Comparison of ENCODE assay signal across 22 cellular contexts in genomic region chr16:20660325-20660724, GRCh38. TPM values are rescaled to one million over a fixed set of nuclear protein-coding genes. Genes with fewer than 3 reads are reported as not detected.
DNase-seq lines count a peak whose midpoint lies in the region; ATAC-seq and TF ChIP-seq lines count a peak whose summit lies in the region.
"Had no signal": no experiment of that assay in that cellular context is flagged by ENCODE, and none has a peak within 500 bp of the region (broad histone marks: within the 10 kb centered on the region; RNA-seq: fewer than 3 reads in every experiment).

No MANE protein-coding gene starts in this region.

- no peaks in the 10 kb centered on the region for H3K9me3 ChIP-seq in body of pancreas
- H3K9me3 ChIP-seq in stomach, result peaks cover 0 to 7% (median 0%) of the 10 kb centered on the region in 4 donors
- no peaks in the 10 kb centered on the region for H3K9me3 ChIP-seq in CD4-positive, alpha-beta memory T cell (ENCODE audit: control insufficient read depth in 1 of 2, low read length in 2 of 2)
- H3K9me3 ChIP-seq: BLaER1 had no signal

- H3K27ac ChIP-seq in body of pancreas, result peak overlapping the region in 2 of 4 donors; percentile 49 to 54
- H3K27ac ChIP-seq in stomach, result no peak overlapping the region
- no peak overlapping the region for H3K27ac ChIP-seq in CD4-positive, alpha-beta memory T cell (ENCODE audit: low read depth, low read length)
- H3K27ac ChIP-seq: BLaER1, C4-2B had no signal

- H3K36me3 Mint-ChIP-seq in CD4-positive, alpha-beta memory T cell, result peaks cover 0 to 4% of the 10 kb centered on the region in 2 donors
- H3K36me3 Mint-ChIP-seq: CD4-positive, CD25-positive, alpha-beta regulatory T cell had no signal

- no peak for TF ChIP-seq EP300 in stomach (IDR thresholded peaks at IDR 0.05)

- ATAC-seq in body of pancreas (peak; percentile 62), HG02970 (IDR thresholded peaks at IDR 0.05; ENCODE audit: low FRiP score, unreplicated experiment) (no peak)
- ATAC-seq: GM12878 had no signal

- no peaks in the 10 kb centered on the region for H3K4me1 Mint-ChIP-seq in CD4-positive, alpha-beta memory T cell
- H3K4me1 Mint-ChIP-seq: B cell; CD4-positive, CD25-positive, alpha-beta regulatory T cell; CD8-positive, alpha-beta memory T cell had no signal

- no peak overlapping the region for H3K27ac Mint-ChIP-seq in CD4-positive, alpha-beta memory T cell
- H3K27ac Mint-ChIP-seq: B cell; CD4-positive, CD25-positive, alpha-beta regulatory T cell; CD8-positive, alpha-beta memory T cell; HFFc6 had no signal

- no peaks in the 10 kb centered on the region for H3K27me3 ChIP-seq in body of pancreas
- no peaks in the 10 kb centered on the region for H3K27me3 ChIP-seq in stomach
- no peaks in the 10 kb centered on the region for H3K27me3 ChIP-seq in CD4-positive, alpha-beta memory T cell (ENCODE audit: insufficient read depth, low read length)
- H3K27me3 ChIP-seq: BLaER1 had no signal

- DNase-seq in LNCaP clone FGC (ENCODE audit: low read depth) (peak; percentile 41), body of pancreas (peak in 3 of 4 donors; percentile 33 to 51 (median 39)), mucosa of gallbladder (ENCODE audit: low spot score) (peak; percentile 23), stomach (peak; percentile 50), NCI-H1694 (lab: John Stamatoyannopoulos, UW) (no peak)
- DNase-seq in CD4-positive, alpha-beta memory T cell, result no peak
- DNase-seq: CD4-positive, CD25-positive, alpha-beta regulatory T cell; CD8-positive, alpha-beta memory T cell; DMS 273 treated with DMSO at 0.1 percent for 48 hours; DMS79; EL; GDM1; GOT3; HFFc6 had no signal

- no peak for TF ChIP-seq POLR2A in body of pancreas (IDR thresholded peaks at IDR 0.05)
- TF ChIP-seq POLR2A in stomach (IDR thresholded peaks at IDR 0.05), result no peak

- H3K27me3 Mint-ChIP-seq in CD4-positive, alpha-beta memory T cell, result peaks cover 3 to 5% of the 10 kb centered on the region in 2 donors

- POLR2A ChIA-PET in CD4-positive, alpha-beta memory T cell (lab: Charles Lee; ENCODE audit: partially characterized antibody), result no interaction called here

- peaks cover 9% of the 10 kb centered on the region for H3K4me1 ChIP-seq in body of pancreas
- H3K4me1 ChIP-seq in stomach, result no peaks in the 10 kb centered on the region
- no peaks in the 10 kb centered on the region for H3K4me1 ChIP-seq in CD4-positive, alpha-beta memory T cell (ENCODE audit: insufficient read depth, low read length)
- H3K4me1 ChIP-seq: BLaER1, HAP-1 had no signal

- peaks cover 0 to 3% (median 0%) of the 10 kb centered on the region in 8 donors for H3K9me3 Mint-ChIP-seq in CD4-positive, alpha-beta memory T cell
- H3K9me3 Mint-ChIP-seq: CD8-positive, alpha-beta memory T cell had no signal

- H3K36me3 ChIP-seq in body of pancreas (replicated peaks in 1 of 2; ENCODE audit: insufficient read depth in 1 of 2, low read depth in 2 of 2), result no peaks in the 10 kb centered on the region
- no peaks in the 10 kb centered on the region for H3K36me3 ChIP-seq in stomach
- no peaks in the 10 kb centered on the region for H3K36me3 ChIP-seq in CD4-positive, alpha-beta memory T cell (ENCODE audit: insufficient read depth, low read length)
- H3K36me3 ChIP-seq: BLaER1, HAP-1 had no signal

- intact Hi-C loops in body of pancreas (cut with DNase I), result no loop called here
- intact Hi-C loops in stomach (cut with DNase I; ENCODE audit: low total_unique reads), result no loop called here
- intact Hi-C loops in CD4-positive, alpha-beta memory T cell (cut with micrococcal nuclease), result no loop called here

- TF ChIP-seq CTCF in LNCaP clone FGC (IDR thresholded peaks at IDR 0.05; ENCODE audit: control insufficient read depth, extremely low read depth, insufficient read depth) (no peak), body of pancreas (IDR thresholded peaks at IDR 0.05) (no peak), stomach (IDR thresholded peaks at IDR 0.05) (no peak)

- CTCF ChIA-PET in CD4-positive, alpha-beta memory T cell (lab: Charles Lee; ENCODE audit: partially characterized antibody), result no interaction called here

- no peak overlapping the region for H3K4me3 ChIP-seq in LNCaP clone FGC (ENCODE audit: low read depth, low read length)
- no peak overlapping the region for H3K4me3 ChIP-seq in body of pancreas
- H3K4me3 ChIP-seq in stomach, result no peak overlapping the region
- no peak overlapping the region for H3K4me3 ChIP-seq in CD4-positive, alpha-beta memory T cell (ENCODE audit: low read length in 2 of 2)
- H3K4me3 ChIP-seq: BLaER1, GM12878, HAP-1 had no signal

- no peak overlapping the region for H3K4me3 Mint-ChIP-seq in CD4-positive, alpha-beta memory T cell
- H3K4me3 Mint-ChIP-seq: B cell; CD4-positive, CD25-positive, alpha-beta regulatory T cell; CD8-positive, alpha-beta memory T cell; HFFc6 had no signal

RNA-seq across cellular contexts. Expression of gene ACSM1, which starts 37.2 kb away (rescaled TPM):
- total RNA-seq in body of pancreas, result 1 to 10 TPM in 1 of 2 donors, not detected in 1; 4.9 TPM
- 0.20 TPM for total RNA-seq in mucosa of gallbladder
- total RNA-seq in stomach, result 1 to 10 TPM in 3 of 5 donors, not detected in 2; 1.3 to 1.9 (median 1.3) TPM
- 1 to 10 TPM in 1 of 3 donors, under 1 TPM in 2; 0.87 to 2.1 (median 0.90) TPM for polyA plus RNA-seq in stomach
- under 1 TPM; 0.29 to 0.44 TPM for total RNA-seq in CD4-positive, alpha-beta memory T cell
- polyA plus RNA-seq in CD4-positive, alpha-beta memory T cell, result under 1 TPM in 1 of 2 donors, not detected in 1; 0.11 TPM
- total RNA-seq: A172; A673; CD4-positive, CD25-positive, alpha-beta regulatory T cell; HFFc6 had no signal

Comparison
In these comparisons a context has a peak if more than half of its experiments do, and no peak if none do; other contexts are left out.
1. DNase-seq: peak in LNCaP clone FGC (single experiment), body of pancreas (3 of 4), mucosa of gallbladder (single experiment) and stomach (single experiment); none in NCI-H1694 (single experiment) and CD4-positive, alpha-beta memory T cell (0 of 5).